In genomic region chr12:51070004-51070403, GRCh38 we compare ENCODE assay signal across 11 cellular contexts. TPM values are rescaled to one million over a fixed set of nuclear protein-coding genes. Genes with fewer than 3 reads are reported as not detected.
A peak's percentile ranks its signal among the peaks of the same experiment; 100 is the strongest.
DNase-seq lines count a peak whose midpoint lies in the region; ATAC-seq, FAIRE-seq and TF ChIP-seq lines count a peak whose summit lies in the region.
"Had no signal": no experiment of that assay in that cellular context is flagged by ENCODE, and none has a peak within 500 bp of the region (broad histone marks: within the 10 kb centered on the region; RNA-seq: fewer than 3 reads in every experiment).

No MANE protein-coding gene starts in this region.

- POLR2A ChIA-PET in K562 (lab: Yijun Ruan, JAX) (interaction anchor here (0.6 to 4.1 kb wide), 5 partner anchors 9 to 179 kb away, joined by 3 to 25 read pairs (median 4); partner anchors contain the start of genes CSRNP2 and DAZAP2), PC-3 (lab: Charles Lee; ENCODE audit: unreplicated experiment) (no interaction called here)

- H3K27ac ChIP-seq in DND-41 (ENCODE audit: low read length) (no peak overlapping the region; the same call in 1 of the 2 replicates), KMS-11 (no peak overlapping the region; the same call in 1 of the 2 replicates), K562 (ENCODE audit: extremely low read depth, low read depth, low read length) (no peak overlapping the region), lung (ENCODE audit: low read depth in 1 of 2, low read length in 1 of 2) (no peak overlapping the region), PC-3 (ENCODE audit: low read length) (no peak overlapping the region)

- H3K9ac ChIP-seq in DND-41 (ENCODE audit: low read depth, low read length) (no peak overlapping the region), KMS-11 (no peak overlapping the region), K562 (ENCODE audit: insufficient read depth in 1 of 2, low read depth in 2 of 2, low read length in 2 of 2) (no peak overlapping the region; a peak in 1 of 4 replicates), PC-3 (ENCODE audit: low read length) (no peak overlapping the region)

- in situ Hi-C loops in K562 (cut with MboI): no loop called here

- H3K9me3 ChIP-seq in DND-41 (ENCODE audit: insufficient read depth, low read length, severe bottlenecking) (no peaks in the 10 kb centered on the region), K562 (replicated peaks; ENCODE audit: control insufficient read depth, insufficient read depth, low read depth, low read length) (no peaks in the 10 kb centered on the region), lung (ENCODE audit: control insufficient read depth in 2 of 2, insufficient read depth in 1 of 2, low read length in 1 of 2) (no peaks in the 10 kb centered on the region), PC-3 (ENCODE audit: low read length) (no peaks in the 10 kb centered on the region)

- 0 out of 2 replicates have a peak, but pooled peaks have one; percentile 39 for TF ChIP-seq EP300 in K562 (IDR thresholded peaks at IDR 0.05; ENCODE audit: low read length)

- 36% methylated on average over 3 of the region's 3 CpGs for WGBS in K562 (ENCODE audit: insufficient coverage, low coverage, missing lambda C conversion rate)
- 74 to 78% methylated on average over 3 of the region's 3 CpGs for WGBS in lung, 2 donors

- no peaks in the 10 kb centered on the region for H3F3A ChIP-seq in PC-3 (ENCODE audit: low read length, unreplicated experiment)

- intact Hi-C loops in K562 (cut with micrococcal nuclease) (no loop called here), PC-3 (cut with micrococcal nuclease) (no loop called here)

- H4K20me1 ChIP-seq in DND-41 (ENCODE audit: insufficient read depth, low read length) (peaks cover 3% of the 10 kb centered on the region; the same call in 1 of the 2 replicates), KMS-11 (ENCODE audit: insufficient read depth) (no peaks in the 10 kb centered on the region), K562 (replicated peaks; ENCODE audit: control insufficient read depth, insufficient read depth, low read length) (no peaks in the 10 kb centered on the region; the same call in 1 of the 2 replicates), PC-3 (ENCODE audit: low read length) (no peaks in the 10 kb centered on the region)

- TF ChIP-seq RAD21 in K562 (CRISPR knock-in tag; conservative IDR thresholded peaks at IDR 0.05 in 1 of 2, IDR thresholded peaks at IDR 0.05 in 1 of 2): peak in 1 of 2 experiments; percentile 18; a peak in 2 of 4 replicates

- BruUV-seq in K562 (replicated peaks; lab: Mats Ljungman, UMichigan) (TSS peak; percentile 37), PC-3 (replicated peaks; lab: Mats Ljungman, UMichigan) (no TSS peak)

- peak; percentile 51 for FAIRE-seq in K562 (lab: Jason Lieb, UNC)
- FAIRE-seq: D721Med, GM12892 had no signal

- no peak for TF ChIP-seq POLR2A in K562 (conservative IDR thresholded peaks at IDR 0.05)

- no peaks in the 10 kb centered on the region for H3K9me2 ChIP-seq in PC-3 (replicated peaks; ENCODE audit: low read length)

- peak; percentile 60 for DNase-seq in DND-41
- DNase-seq in K562 (ENCODE audit: extremely low read depth in 1 of 4, low spot score in 3 of 4): peak in 1 of 4 experiments; percentile 45
- peak; percentile 46 for DNase-seq in lung (ENCODE audit: low spot score)
- no peak for DNase-seq in NK-92 treated with Interleukin-12 subunit alpha and Interleukin-12 subunit beta, amount 100 ng/mL, for 24 hours (lab: John Stamatoyannopoulos, UW)
- no peak for DNase-seq in NCI-H1436 treated with DMSO at 0.1 percent for 48 hours (lab: John Stamatoyannopoulos, UW)
- DNase-seq in DMS153 treated with DMSO at 0.1 percent for 48 hours (lab: John Stamatoyannopoulos, UW; ENCODE audit: unreplicated experiment): no peak
- DNase-seq in PC-3: no peak
- DNase-seq: NCI-H146 had no signal

- H3K4me1 ChIP-seq in DND-41 (ENCODE audit: insufficient read depth, low read length) (0 out of 2 replicates have a peak, but pooled peaks cover under 1% of the 10 kb centered on the region), KMS-11 (ENCODE audit: low read depth, poor library complexity, severe bottlenecking) (peaks cover 28% of the 10 kb centered on the region), K562 (replicated peaks in 1 of 2; ENCODE audit: control insufficient read depth in 2 of 2, insufficient read depth in 2 of 2, low read length in 2 of 2) (peaks cover 7 to 14% of the 10 kb centered on the region in 2 experiments; a peak in 3 of 5 replicates), lung (ENCODE audit: control insufficient read depth in 2 of 2, insufficient read depth in 2 of 2, low read length in 2 of 2) (no peaks in the 10 kb centered on the region), PC-3 (ENCODE audit: insufficient read depth, low read length) (no peaks in the 10 kb centered on the region)

- TF ChIP-seq CTCF in DND-41 (IDR thresholded peaks at IDR 0.05; ENCODE audit: borderline replicate concordance, extremely low read depth, low read length, poor library complexity, severe bottlenecking) (no peak), KMS-11 (conservative IDR thresholded peaks at IDR 0.05; ENCODE audit: low read depth, low read length) (no peak), K562 (IDR thresholded peaks at IDR 0.05 in 2 of 3, conservative IDR thresholded peaks at IDR 0.05 in 1 of 3; ENCODE audit: insufficient read depth in 2 of 3, low read depth in 1 of 3, low read length in 3 of 3) (no peak), lung (IDR thresholded peaks at IDR 0.05; ENCODE audit: control extremely low read depth, extremely low read depth) (no peak), PC-3 (conservative IDR thresholded peaks at IDR 0.05; ENCODE audit: low read depth, low read length) (no peak)

- no peak overlapping the region for H2AFZ ChIP-seq in DND-41 (ENCODE audit: low read depth, low read length)
- no peak overlapping the region for H2AFZ ChIP-seq in KMS-11 (ENCODE audit: low read depth)
- H2AFZ ChIP-seq in K562 (ENCODE audit: low read depth, low read length): no peak overlapping the region
- H2AFZ ChIP-seq in PC-3 (ENCODE audit: low read length): no peak overlapping the region

- H3K36me3 ChIP-seq in DND-41 (ENCODE audit: insufficient read depth, low read length) (peaks cover 77% of the 10 kb centered on the region), KMS-11 (ENCODE audit: insufficient read depth) (no peaks in the 10 kb centered on the region), K562 (ENCODE audit: control insufficient read depth, insufficient read depth, low read length) (peaks cover 41% of the 10 kb centered on the region), lung (ENCODE audit: control insufficient read depth in 2 of 2, insufficient read depth in 2 of 2, low read length in 2 of 2) (peaks cover 14 to 25% of the 10 kb centered on the region in 2 donors), PC-3 (ENCODE audit: low read depth, low read length) (peaks cover 44% of the 10 kb centered on the region)

- H3K9me1 ChIP-seq in K562 (ENCODE audit: control insufficient read depth, insufficient read depth, low read length): no peaks in the 10 kb centered on the region

- no peak overlapping the region for H3K4me2 ChIP-seq in DND-41 (ENCODE audit: insufficient read depth, low read length)
- H3K4me2 ChIP-seq in KMS-11: peak overlapping the region; percentile 1; the same call in 1 of the 2 replicates
- no peak overlapping the region for H3K4me2 ChIP-seq in K562 (ENCODE audit: insufficient read depth, low read length)
- no peak overlapping the region for H3K4me2 ChIP-seq in PC-3 (ENCODE audit: low read length)

- H3K79me2 ChIP-seq in DND-41 (ENCODE audit: insufficient read depth, low read length): no peaks in the 10 kb centered on the region
- H3K79me2 ChIP-seq in KMS-11 (ENCODE audit: insufficient read depth, low read depth): no peaks in the 10 kb centered on the region
- no peaks in the 10 kb centered on the region for H3K79me2 ChIP-seq in K562 (ENCODE audit: control insufficient read depth, insufficient read depth, low read length)
- H3K79me2 ChIP-seq in PC-3 (ENCODE audit: low read length): no peaks in the 10 kb centered on the region

- H3K4me3 ChIP-seq in DND-41 (ENCODE audit: low read depth in 1 of 2, low read length in 2 of 2) (no peak overlapping the region), KMS-11 (IDR thresholded peaks at IDR 0.05; ENCODE audit: insufficient read depth, low read depth, low read length) (no peak overlapping the region), K562 (no peak overlapping the region), lung (no peak overlapping the region), PC-3 (ENCODE audit: low read length) (no peak overlapping the region)

- CTCF ChIA-PET in K562 (lab: Yijun Ruan, JAX; ENCODE audit: low intra/inter-chr PET ratio): no interaction called here
- CTCF ChIA-PET in PC-3 (lab: Charles Lee): no interaction called here

- ATAC-seq in DND-41 (ENCODE audit: insufficient read depth, low read depth) (peak; percentile 80), K562 (peak; percentile 85), lung (ENCODE audit: insufficient read depth, low FRiP score) (no peak), PC-3 (no peak)

- no peaks in the 10 kb centered on the region for H3K27me3 ChIP-seq in DND-41 (ENCODE audit: insufficient read depth, low read length, poor library complexity)
- H3K27me3 ChIP-seq in KMS-11 (ENCODE audit: insufficient read depth, low read depth): no peaks in the 10 kb centered on the region
- no peaks in the 10 kb centered on the region for H3K27me3 ChIP-seq in K562 (ENCODE audit: control insufficient read depth in 2 of 2, insufficient read depth in 2 of 2, low read length in 2 of 2)
- no peaks in the 10 kb centered on the region for H3K27me3 ChIP-seq in lung (ENCODE audit: control insufficient read depth, insufficient read depth)
- H3K27me3 ChIP-seq in PC-3 (ENCODE audit: low read length): no peaks in the 10 kb centered on the region

RNA-seq across cellular contexts. Expression of gene CSRNP2, which starts 13.4 kb away (rescaled TPM):
- total RNA-seq in K562 (2011; cell fraction: chromatin; rRNA removed; ENCODE audit: low replicate concordance): 21.5 and 24.2 TPM in 2 replicates
- 12.0 and 13.7 TPM in 2 replicates for total RNA-seq in K562 (2011; cell fraction: nucleolus; rRNA removed)
- 16.7 and 20.5 TPM in 2 replicates for total RNA-seq in K562 (2011; cell fraction: nucleoplasm; rRNA removed)
- total RNA-seq in K562 (2014; rRNA removed) (5.9 and 8.0 TPM in 2 replicates), K562 (2014; rRNA removed; fragmentation: Illumina TruSeq; extraction: Trizol) (5.2 and 5.9 TPM in 2 replicates), K562 (2015; rRNA removed; fragmentation: Illumina TruSeq; extraction: Trizol) (5.0 and 5.7 TPM in 2 replicates), K562 (2021) (10.8 and 13.9 TPM in 2 replicates), lung (10 to 100 TPM; 29.1 to 29.9 TPM), PC-3 (2014; rRNA removed) (18.9 and 23.3 TPM in 2 replicates)
- polyA plus RNA-seq in K562 (2011; rRNA removed) (9.7 and 9.9 TPM in 2 replicates), K562 (2014; fragmentation: Illumina TruSeq; extraction: Trizol) (8.9 and 9.1 TPM in 2 replicates), K562 (2014; fragmentation: Nextera tagmentation; extraction: Ambion mirVana) (1 to 10 TPM; 1.6 to 1.8 TPM), K562 (2014; rRNA removed) (7.9 and 8.5 TPM in 2 replicates), lung (10 to 100 TPM; 10.7 to 12.0 TPM)
- 5.5 and 6.0 TPM in 2 replicates for polyA plus RNA-seq in K562 (2011; cell fraction: cytosol; rRNA removed)
- 9.9 and 10.9 TPM in 2 replicates for polyA plus RNA-seq in K562 (2011; cell fraction: nucleus; rRNA removed)
- 7.2 and 11.0 TPM in 2 replicates for polyA plus RNA-seq in K562 (2012)
- polyA minus RNA-seq in K562 (2011; rRNA and poly(A)+ RNA removed): 9.7 and 9.9 TPM in 2 replicates
- polyA minus RNA-seq in K562 (2011; cell fraction: cytosol; rRNA and poly(A)+ RNA removed): 5.0 and 9.4 TPM in 2 replicates
- 4.4 and 7.4 TPM in 2 replicates for polyA minus RNA-seq in K562 (2011; cell fraction: nucleus; rRNA and poly(A)+ RNA removed)

RNA-seq across cellular contexts. Expression of gene LETMD1, which starts 21.9 kb away (rescaled TPM):
- 306 and 323 TPM in 2 replicates for total RNA-seq in K562 (2011; cell fraction: chromatin; rRNA removed; ENCODE audit: low replicate concordance)
- total RNA-seq in K562 (2011; cell fraction: nucleolus; rRNA removed): 186 and 193 TPM in 2 replicates
- 291 and 382 TPM in 2 replicates for total RNA-seq in K562 (2011; cell fraction: nucleoplasm; rRNA removed)
- total RNA-seq in K562 (2014; rRNA removed): 65.1 and 69.0 TPM in 2 replicates
- 82.9 and 96.9 TPM in 2 replicates for total RNA-seq in K562 (2014; rRNA removed; fragmentation: Illumina TruSeq; extraction: Trizol)
- total RNA-seq in K562 (2015; rRNA removed; fragmentation: Illumina TruSeq; extraction: Trizol): 71.3 and 74.0 TPM in 2 replicates
- total RNA-seq in K562 (2021): 70.1 and 71.2 TPM in 2 replicates
- 163 and 214 TPM in 2 replicates for polyA plus RNA-seq in K562 (2011; rRNA removed)
- polyA plus RNA-seq in K562 (2011; cell fraction: cytosol; rRNA removed): 96.8 and 210 TPM in 2 replicates
- polyA plus RNA-seq in K562 (2011; cell fraction: nucleus; rRNA removed): 281 and 303 TPM in 2 replicates
- 81.2 and 169 TPM in 2 replicates for polyA plus RNA-seq in K562 (2012)
- 113 and 121 TPM in 2 replicates for polyA plus RNA-seq in K562 (2014; fragmentation: Illumina TruSeq; extraction: Trizol)
- 10 to 100 TPM; 58.7 to 75.4 TPM for polyA plus RNA-seq in K562 (2014; fragmentation: Nextera tagmentation; extraction: Ambion mirVana)
- 106 and 112 TPM in 2 replicates for polyA plus RNA-seq in K562 (2014; rRNA removed)
- 142 and 155 TPM in 2 replicates for polyA minus RNA-seq in K562 (2011; rRNA and poly(A)+ RNA removed)
- 53.3 and 56.5 TPM in 2 replicates for polyA minus RNA-seq in K562 (2011; cell fraction: cytosol; rRNA and poly(A)+ RNA removed)
- 62.3 and 102 TPM in 2 replicates for polyA minus RNA-seq in K562 (2011; cell fraction: nucleus; rRNA and poly(A)+ RNA removed)
- total RNA-seq in lung: 10 to 100 TPM; 45.2 to 81.6 TPM
- polyA plus RNA-seq in lung: 10 to 100 TPM; 29.9 to 52.0 TPM
- 46.9 and 47.1 TPM in 2 replicates for total RNA-seq in PC-3 (2014; rRNA removed)

RNA-seq across cellular contexts. Expression of gene SLC11A2, which starts 43.8 kb away (rescaled TPM):
- total RNA-seq in K562 (2011; cell fraction: chromatin; rRNA removed; ENCODE audit: low replicate concordance): 262 and 366 TPM in 2 replicates
- total RNA-seq in K562 (2011; cell fraction: nucleolus; rRNA removed): 161 and 181 TPM in 2 replicates
- total RNA-seq in K562 (2011; cell fraction: nucleoplasm; rRNA removed): 245 and 254 TPM in 2 replicates
- total RNA-seq in K562 (2014; rRNA removed): 26.1 and 29.7 TPM in 2 replicates
- 37.8 and 39.3 TPM in 2 replicates for total RNA-seq in K562 (2014; rRNA removed; fragmentation: Illumina TruSeq; extraction: Trizol)
- 30.3 and 32.9 TPM in 2 replicates for total RNA-seq in K562 (2015; rRNA removed; fragmentation: Illumina TruSeq; extraction: Trizol)
- total RNA-seq in K562 (2021): 36.8 and 38.8 TPM in 2 replicates
- 54.0 and 65.8 TPM in 2 replicates for polyA plus RNA-seq in K562 (2011; rRNA removed)
- polyA plus RNA-seq in K562 (2011; cell fraction: cytosol; rRNA removed): 26.5 and 64.3 TPM in 2 replicates
- 109 and 145 TPM in 2 replicates for polyA plus RNA-seq in K562 (2011; cell fraction: nucleus; rRNA removed)
- polyA plus RNA-seq in K562 (2012): 32.5 and 33.3 TPM in 2 replicates
- 30.1 and 36.3 TPM in 2 replicates for polyA plus RNA-seq in K562 (2014; fragmentation: Illumina TruSeq; extraction: Trizol)
- 10 to 100 TPM; 21.1 to 27.6 TPM for polyA plus RNA-seq in K562 (2014; fragmentation: Nextera tagmentation; extraction: Ambion mirVana)
- 31.7 and 39.3 TPM in 2 replicates for polyA plus RNA-seq in K562 (2014; rRNA removed)
- polyA minus RNA-seq in K562 (2011; rRNA and poly(A)+ RNA removed): 85.9 and 89.7 TPM in 2 replicates
- 20.3 and 25.1 TPM in 2 replicates for polyA minus RNA-seq in K562 (2011; cell fraction: cytosol; rRNA and poly(A)+ RNA removed)
- 52.8 and 79.3 TPM in 2 replicates for polyA minus RNA-seq in K562 (2011; cell fraction: nucleus; rRNA and poly(A)+ RNA removed)
- 100 to 1,000 TPM; 112 to 129 TPM for total RNA-seq in lung
- 10 to 100 TPM; 29.2 to 69.2 TPM for polyA plus RNA-seq in lung
- total RNA-seq in PC-3 (2014; rRNA removed): 28.4 and 38.8 TPM in 2 replicates

Comparison
In these comparisons a context has a peak if more than half of its experiments do, and no peak if none do; other contexts are left out.
1. ATAC-seq: peak in DND-41 (single experiment) and K562 (single experiment); none in lung (single experiment) and PC-3 (single experiment).
2. DNase-seq: peak in DND-41 (single experiment) and lung (single experiment); none in NK-92 treated with Interleukin-12 subunit alpha and Interleukin-12 subunit beta, amount 100 ng/mL, for 24 hours (single experiment), NCI-H1436 treated with DMSO at 0.1 percent for 48 hours (single experiment), DMS153 treated with DMSO at 0.1 percent for 48 hours (single experiment) and PC-3 (single experiment).